In the genomic region with DNA sequence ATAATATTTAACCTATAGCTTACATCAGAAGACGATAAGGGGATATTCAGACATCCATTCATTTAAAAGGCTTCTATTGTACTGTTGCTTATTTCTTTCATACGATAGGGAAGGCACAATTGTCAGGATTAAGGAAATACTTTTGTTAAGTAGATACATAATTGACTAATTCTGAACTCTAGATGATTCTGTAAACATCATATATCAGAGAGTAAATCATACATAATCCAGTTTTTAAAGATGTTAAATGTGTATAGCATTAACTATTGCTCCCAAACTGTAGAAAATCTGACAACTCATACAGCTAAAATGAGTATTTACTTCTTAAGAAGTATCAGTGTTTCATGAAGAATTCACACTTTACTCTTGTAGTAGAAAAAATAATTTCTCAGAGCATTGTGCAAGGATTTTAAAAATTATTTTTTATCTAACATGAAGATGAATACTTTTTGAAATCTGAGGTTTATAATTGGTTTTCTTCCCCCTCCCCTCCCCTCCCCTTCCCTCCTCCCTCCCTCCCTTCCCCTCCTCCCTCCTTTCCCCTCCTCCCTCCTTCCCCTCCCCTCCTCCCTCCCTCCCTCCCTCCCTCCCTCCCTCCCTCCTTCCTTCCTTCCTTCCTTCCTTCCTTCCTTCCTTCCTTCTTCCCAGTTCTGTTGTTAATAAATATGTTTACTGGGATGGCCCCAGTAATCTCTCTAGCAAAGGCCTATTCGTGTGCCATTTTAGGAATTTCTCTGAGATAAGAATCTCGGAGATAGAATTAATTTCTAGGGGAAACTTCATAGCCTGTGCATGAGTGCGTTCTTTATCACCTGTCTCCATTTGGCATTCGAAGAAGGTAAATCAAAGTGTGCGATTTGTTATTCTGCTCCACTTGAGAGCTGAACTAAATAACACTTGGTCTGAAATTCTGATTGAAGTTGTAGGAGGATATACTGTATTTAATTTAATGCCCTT, we compare ENCODE assay signal across 12 cellular contexts. TPM values are rescaled to one million over a fixed set of nuclear protein-coding genes. Genes with fewer than 3 reads are reported as not detected.
DNase-seq lines count a peak whose midpoint lies in the region; ATAC-seq and TF ChIP-seq lines count a peak whose summit lies in the region.
"Had no signal": no experiment of that assay in that cellular context is flagged by ENCODE, and none has a peak within 500 bp of the region (broad histone marks: within the 10 kb centered on the region; RNA-seq: fewer than 3 reads in every experiment).

No MANE protein-coding gene starts in this region.

- no peak for TF ChIP-seq EP300 in sigmoid colon (IDR thresholded peaks at IDR 0.05)

- peaks cover 4% of the 10 kb centered on the region for H4K20me1 ChIP-seq in hepatocyte (ENCODE audit: insufficient read depth, poor library complexity, severe bottlenecking)

- TF ChIP-seq POLR2A in sigmoid colon (IDR thresholded peaks at IDR 0.05) = no peak

- TF ChIP-seq CTCF in WERI-Rb-1 (IDR thresholded peaks at IDR 0.05; ENCODE audit: low read depth, low read length) (no peak), hepatocyte (IDR thresholded peaks at IDR 0.05; ENCODE audit: poor library complexity) (no peak), sigmoid colon (IDR thresholded peaks at IDR 0.05) (no peak)

- H3K36me3 ChIP-seq in ES-I3 (ENCODE audit: insufficient read depth, low read length) = no peaks in the 10 kb centered on the region
- no peaks in the 10 kb centered on the region for H3K36me3 ChIP-seq in WERI-Rb-1
- no peaks in the 10 kb centered on the region for H3K36me3 ChIP-seq in hepatocyte (replicated peaks; ENCODE audit: insufficient read depth, low read depth)
- no peaks in the 10 kb centered on the region for H3K36me3 ChIP-seq in sigmoid colon

- H3K9ac ChIP-seq in ES-I3 (ENCODE audit: low read depth, low read length) = peak overlapping the region; percentile 87; the same call in 1 of the 2 replicates

- H3K4me2 ChIP-seq in hepatocyte = peak overlapping the region; percentile 96

- 63% methylated on average over 7 of the region's 7 CpGs for WGBS in hepatocyte (ENCODE audit: low lambda C conversion rate, missing lambda C conversion rate)
- 58 to 76% methylated on average over 7 of the region's 7 CpGs for WGBS in sigmoid colon, 2 donors

- H2AFZ ChIP-seq in hepatocyte = no peak overlapping the region

- H3K9me2 ChIP-seq in hepatocyte (replicated peaks; ENCODE audit: insufficient read depth) = no peaks in the 10 kb centered on the region

- H3K4me1 ChIP-seq in ES-I3 (ENCODE audit: insufficient read depth, low read length) = peaks cover 22% of the 10 kb centered on the region
- H3K4me1 ChIP-seq in hepatocyte (ENCODE audit: insufficient read depth) = peaks cover 4% of the 10 kb centered on the region
- H3K4me1 ChIP-seq in sigmoid colon = peaks cover 0 to 29% (median 16%) of the 10 kb centered on the region in 4 donors

- H3K36me3 Mint-ChIP-seq in activated T-cell treated with anti-CD3 and anti-CD28 coated beads, Interleukin-2, amount 50 U/mL, for 24 hours (ENCODE audit: low read depth) = no peaks in the 10 kb centered on the region

- H3K4me3 ChIP-seq in WERI-Rb-1 (ENCODE audit: low read depth, low read length) (peak overlapping the region; percentile 76; the same call in 1 of the 2 replicates), hepatocyte (no peak overlapping the region), sigmoid colon (peak overlapping the region in 3 of 4 donors; percentile 70 to 88 (median 72))

- DNase-seq in WERI-Rb-1 (no peak), hepatocyte (ENCODE audit: low spot score) (no peak), sigmoid colon (no peak), NCI-H2227 treated with DMSO at 0.1 percent for 48 hours (lab: John Stamatoyannopoulos, UW) (no peak)
- no peak for DNase-seq in stimulated activated CD4-positive, alpha-beta T cell treated with anti-CD3 and anti-CD28 coated beads, Interleukin-4, amount 100 ng/mL, for 4 hours
- no peak for DNase-seq in activated T-cell treated with anti-CD3 and anti-CD28 coated beads, Interleukin-2, amount 50 U/mL, for 24 hours
- DNase-seq: activated naive CD4-positive, alpha-beta T cell treated with Interleukin-2 at 50 U/mL for 16 hours; mesendoderm had no signal

- H3K4me3 Mint-ChIP-seq in activated T-cell treated with anti-CD3 and anti-CD28 coated beads, Interleukin-2, amount 50 U/mL, for 24 hours = no peak overlapping the region

- H3K4me1 Mint-ChIP-seq in activated T-cell treated with anti-CD3 and anti-CD28 coated beads, Interleukin-2, amount 50 U/mL, for 24 hours (ENCODE audit: low read depth) = peaks cover 8% of the 10 kb centered on the region

- no peaks in the 10 kb centered on the region for H3K79me2 ChIP-seq in hepatocyte

- H3K27me3 ChIP-seq in WERI-Rb-1 (ENCODE audit: insufficient read depth, low read depth, severe bottlenecking) (peaks cover 19% of the 10 kb centered on the region), hepatocyte (peaks cover 54% of the 10 kb centered on the region), sigmoid colon (no peaks in the 10 kb centered on the region)

- ATAC-seq in HG03439 (IDR thresholded peaks at IDR 0.05; ENCODE audit: unreplicated experiment) = no peak

- H3K27ac Mint-ChIP-seq in activated T-cell treated with anti-CD3 and anti-CD28 coated beads, Interleukin-2, amount 50 U/mL, for 24 hours = no peak overlapping the region

- intact Hi-C loops in sigmoid colon (cut with DNase I) = loop anchor here (10.0 kb wide), 1 partner anchor 64 kb away; no protein-coding TSS in a partner anchor

- H3K9me3 ChIP-seq in ES-I3 (ENCODE audit: control insufficient read depth, insufficient read depth, low read length) (no peaks in the 10 kb centered on the region), WERI-Rb-1 (ENCODE audit: severe bottlenecking) (no peaks in the 10 kb centered on the region), hepatocyte (ENCODE audit: low read depth) (no peaks in the 10 kb centered on the region), sigmoid colon (no peaks in the 10 kb centered on the region)

- H3K27me3 Mint-ChIP-seq in activated T-cell treated with anti-CD3 and anti-CD28 coated beads, Interleukin-2, amount 50 U/mL, for 24 hours = peaks cover 68% of the 10 kb centered on the region

- H3K27ac ChIP-seq in WERI-Rb-1 (no peak overlapping the region), hepatocyte (no peak overlapping the region), sigmoid colon (peak overlapping the region; percentile 90 to 98 (median 94))
- H3K27ac ChIP-seq: epithelial cell of prostate had no signal

- no peaks in the 10 kb centered on the region for H3K9me3 Mint-ChIP-seq in activated T-cell treated with anti-CD3 and anti-CD28 coated beads, Interleukin-2, amount 50 U/mL, for 24 hours

RNA-seq across cellular contexts. Expression of a gene that starts 2.3 kb away (rescaled TPM):
- total RNA-seq in hepatocyte = 0.64 and 1.1 TPM in 2 replicates
- polyA plus RNA-seq in hepatocyte = 0.11 and 0.62 TPM in 2 replicates
- 1 to 10 TPM; 3.2 to 6.4 (median 4.6) TPM for total RNA-seq in sigmoid colon
- polyA plus RNA-seq in sigmoid colon = under 1 TPM in 1 of 3 donors, not detected in 2; 0.36 TPM
- total RNA-seq: bronchial epithelial cell had no signal

Comparison
In these comparisons a context has a peak if more than half of its experiments do, and no peak if none do; other contexts are left out.
1. H3K27ac ChIP-seq: peak in sigmoid colon (4 of 4); none in WERI-Rb-1 (single experiment) and hepatocyte (single experiment).